22 cellular contexts compared by ENCODE assay signal in the genomic region with DNA sequence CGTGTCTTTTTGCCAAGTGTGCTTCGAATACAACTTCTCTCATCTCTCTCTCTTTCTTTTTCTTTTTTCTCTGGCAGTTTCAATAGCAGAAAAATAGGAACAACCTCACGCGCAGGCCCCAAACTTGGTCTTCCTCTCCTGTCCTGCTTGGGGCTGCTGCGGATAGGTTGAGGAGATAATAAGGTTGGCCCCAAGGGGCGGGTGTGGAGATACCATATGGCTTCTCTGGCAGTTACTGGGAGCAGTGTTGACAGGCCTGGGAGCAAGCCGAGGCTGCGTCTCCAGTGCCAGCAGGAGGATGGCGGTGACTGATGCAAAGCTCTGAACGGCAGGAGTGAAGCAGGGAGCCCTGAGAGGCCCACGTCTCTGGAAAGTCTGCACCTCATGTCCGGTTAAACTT.
DNase-seq lines count a peak whose midpoint lies in the region; ATAC-seq and TF ChIP-seq lines count a peak whose summit lies in the region.
"Had no signal": no experiment of that assay in that cellular context is flagged by ENCODE, and none has a peak within 500 bp of the region (broad histone marks: within the 10 kb centered on the region; RNA-seq: fewer than 3 reads in every experiment).

No MANE protein-coding gene starts in this region.

- H3K9ac ChIP-seq in IMR-90 (ENCODE audit: low read depth, low read length) (no peak overlapping the region), smooth muscle cell (ENCODE audit: low read depth) (no peak overlapping the region)

- no peak overlapping the region for H3K18ac ChIP-seq in IMR-90 (ENCODE audit: low read depth, low read length)

- H3K4me1 Mint-ChIP-seq in glutamatergic neuron (ENCODE audit: low read depth, unreplicated experiment) = peaks cover 13% of the 10 kb centered on the region
- H3K4me1 Mint-ChIP-seq: activated B cell treated with CpG ODN at 0.5 μM for 24 hours had no signal

- TF ChIP-seq RAD21 in IMR-90 (IDR thresholded peaks at IDR 0.05; ENCODE audit: low read length) = no peak

- CTCF ChIA-PET in IMR-90 (lab: Yijun Ruan, JAX) = no interaction called here

- no peak overlapping the region for H3K23ac ChIP-seq in IMR-90 (ENCODE audit: low read depth, low read length)

- H3K4me1 ChIP-seq in IMR-90 (ENCODE audit: control insufficient read depth, insufficient read depth, low read length) (peaks cover 14% of the 10 kb centered on the region), smooth muscle cell (ENCODE audit: low read depth) (peaks cover 18% of the 10 kb centered on the region)
- H3K4me1 ChIP-seq: breast epithelium had no signal

- intact Hi-C loops in IMR-90 (cut with micrococcal nuclease) = no loop called here

- no peak for ATAC-seq in IMR-90 (ENCODE audit: low read depth)
- ATAC-seq in GM21526 (IDR thresholded peaks at IDR 0.05; ENCODE audit: low FRiP score, unreplicated experiment) = no peak
- ATAC-seq: naive thymus-derived CD4-positive, alpha-beta T cell; Panc1; sciatic nerve; T-helper 17 cell had no signal

- H3K4me2 ChIP-seq in IMR-90 (ENCODE audit: low read depth, low read length) (no peak overlapping the region), smooth muscle cell (peak overlapping the region; percentile 71)

- peaks cover 11% of the 10 kb centered on the region for H3K36me3 Mint-ChIP-seq in glutamatergic neuron (ENCODE audit: unreplicated experiment)
- H3K36me3 Mint-ChIP-seq: naive thymus-derived CD4-positive, alpha-beta T cell had no signal

- dilution Hi-C loops in IMR-90 (cut with HindIII; ENCODE audit: low sequenced_read_pairs, unreplicated experiment) = no loop called here

- 0 out of 2 replicates have a peak overlapping the region, but pooled peaks have one; percentile 4 for H4K91ac ChIP-seq in IMR-90 (ENCODE audit: insufficient read depth, low read depth, low read length)

- no TSS peak for BruUV-seq in IMR-90 (replicated peaks; lab: Mats Ljungman, UMichigan)

- H2AK9ac ChIP-seq in IMR-90 (replicated peaks; ENCODE audit: low read depth, low read length, poor library complexity) = no peak overlapping the region

- peak overlapping the region; percentile 42; the same call in 1 of the 2 replicates for H2BK120ac ChIP-seq in IMR-90 (ENCODE audit: low read depth, low read length)

- H3K27me3 Mint-ChIP-seq in glutamatergic neuron (ENCODE audit: unreplicated experiment) = no peaks in the 10 kb centered on the region
- H3K27me3 Mint-ChIP-seq: activated B cell treated with CpG ODN at 0.5 μM for 24 hours had no signal

- no peak overlapping the region; the same call in 1 of the 2 replicates for H3K4ac ChIP-seq in IMR-90 (ENCODE audit: low read depth, low read length)

- H3K27ac ChIP-seq in IMR-90 (ENCODE audit: insufficient read depth, low read length) (no peak overlapping the region), WERI-Rb-1 (no peak overlapping the region), smooth muscle cell (ENCODE audit: low read depth) (peak overlapping the region; percentile 96)
- H3K27ac ChIP-seq: breast epithelium, dorsolateral prefrontal cortex, ovary, tibial artery had no signal

- H3K9me3 Mint-ChIP-seq in glutamatergic neuron (ENCODE audit: unreplicated experiment) = no peaks in the 10 kb centered on the region
- H3K9me3 Mint-ChIP-seq: activated B cell treated with CpG ODN at 0.5 μM for 24 hours had no signal

- TF ChIP-seq CTCF in IMR-90 (conservative IDR thresholded peaks at IDR 0.05; ENCODE audit: low read depth, low read length) = no peak
- no peak for TF ChIP-seq CTCF in WERI-Rb-1 (IDR thresholded peaks at IDR 0.05; ENCODE audit: low read depth, low read length)
- no peak for TF ChIP-seq CTCF in glutamatergic neuron (IDR thresholded peaks at IDR 0.05; ENCODE audit: partially characterized antibody, unreplicated experiment)
- no peak for TF ChIP-seq CTCF in smooth muscle cell (IDR thresholded peaks at IDR 0.05; ENCODE audit: borderline replicate concordance, insufficient read depth, poor library complexity, severe bottlenecking)

- peaks cover 7% of the 10 kb centered on the region for H3K9me1 ChIP-seq in IMR-90 (ENCODE audit: insufficient read depth, low read length)

- peaks cover 46% of the 10 kb centered on the region for H3F3A ChIP-seq in smooth muscle cell (ENCODE audit: low read depth)

- peak overlapping the region; percentile 88 for H3K27ac Mint-ChIP-seq in glutamatergic neuron (ENCODE audit: unreplicated experiment)
- H3K27ac Mint-ChIP-seq: activated B cell treated with CpG ODN at 0.5 μM for 24 hours, T-helper 17 cell had no signal

- H3K4me3 Mint-ChIP-seq in glutamatergic neuron (ENCODE audit: unreplicated experiment) = peak overlapping the region; percentile 10
- H3K4me3 Mint-ChIP-seq: activated B cell treated with CpG ODN at 0.5 μM for 24 hours; naive thymus-derived CD4-positive, alpha-beta T cell; T-helper 17 cell had no signal

- no peak overlapping the region for H3K4me3 ChIP-seq in IMR-90 (ENCODE audit: insufficient read depth, low read depth, low read length)
- H3K4me3 ChIP-seq in WERI-Rb-1 (ENCODE audit: low read depth, low read length) = no peak overlapping the region
- H3K4me3 ChIP-seq in smooth muscle cell = no peak overlapping the region
- H3K4me3 ChIP-seq: breast epithelium, dorsolateral prefrontal cortex, ovary, tibial artery had no signal

- peak overlapping the region; percentile 60; the same call in 1 of the 3 replicates for H2BK15ac ChIP-seq in IMR-90 (ENCODE audit: low read depth, low read length)

- peak overlapping the region; percentile 86 for H2AK5ac ChIP-seq in IMR-90 (ENCODE audit: low read depth, low read length)

- peak overlapping the region; percentile 79 for H2BK20ac ChIP-seq in IMR-90 (ENCODE audit: low read depth, low read length)

- H3K27me3 ChIP-seq in IMR-90 (ENCODE audit: control insufficient read depth, insufficient read depth, low read length) (no peaks in the 10 kb centered on the region), WERI-Rb-1 (ENCODE audit: insufficient read depth, low read depth, severe bottlenecking) (no peaks in the 10 kb centered on the region), smooth muscle cell (ENCODE audit: low read depth) (no peaks in the 10 kb centered on the region)
- H3K27me3 ChIP-seq: breast epithelium, dorsolateral prefrontal cortex, ovary, tibial artery had no signal

- H4K8ac ChIP-seq in IMR-90 (ENCODE audit: low read depth in 2 of 2, low read length in 2 of 2) = peak overlapping the region in 1 of 2 experiments; percentile 33; a peak in 1 of 4 replicates

- H3K14ac ChIP-seq in IMR-90 (replicated peaks; ENCODE audit: low read depth, low read length) = peak overlapping the region; percentile 56; the same call in 1 of the 2 replicates

- H4K5ac ChIP-seq in IMR-90 (ENCODE audit: low read depth, low read length) = no peak overlapping the region

- H2AFZ ChIP-seq in IMR-90 (replicated peaks; ENCODE audit: low read length, poor library complexity) (no peak overlapping the region), smooth muscle cell (ENCODE audit: low read depth) (peak overlapping the region; percentile 67)

- H4K20me1 ChIP-seq in IMR-90 (ENCODE audit: insufficient read depth, low read length) (no peaks in the 10 kb centered on the region), smooth muscle cell (ENCODE audit: low read depth) (no peaks in the 10 kb centered on the region)

- DNase-seq in IMR-90 (no peak), WERI-Rb-1 (peak; percentile 14), glutamatergic neuron (peak; percentile 58), smooth muscle cell (lab: John Stamatoyannopoulos, UW; ENCODE audit: unreplicated experiment) (no peak), 8988T (no peak)
- DNase-seq in stimulated activated naive CD4-positive, alpha-beta T cell (lab: John Stamatoyannopoulos, UW) = no peak
- DNase-seq: activated B cell treated with CpG ODN at 0.5 μM for 24 hours; activated CD4-positive, alpha-beta T cell treated with anti-CD3 and anti-CD28 coated beads, Interleukin-2, amount 50 U/mL, for 48 hours; activated gamma-delta T cell; kidney; naive thymus-derived CD4-positive, alpha-beta T cell; NCI-H1436 treated with DMSO at 0.1 percent for 48 hours; NCI-H2227 treated with DMSO at 0.1 percent for 48 hours; NK-92 treated with Interleukin-12 subunit alpha and Interleukin-12 subunit beta, amount 100 ng/mL, for 24 hours; ovary; T-helper 17 cell; tibial artery had no signal

- WGBS in IMR-90 (ENCODE audit: extremely low coverage in 2 of 2, insufficient read length in 1 of 2), 2 experiments = 57% methylated on average over 4 of the region's 12 CpGs; no CpG with 5 or more reads in 1 of the 2 experiments
- 52% methylated on average over 12 of the region's 12 CpGs for whole genome bisulfite sequencing in smooth muscle cell (ENCODE audit: low lambda C conversion rate)

- H3K56ac ChIP-seq in IMR-90 (ENCODE audit: extremely low read depth, insufficient read depth, low read length) = no peak overlapping the region

- H3K9me3 ChIP-seq in IMR-90 (ENCODE audit: control insufficient read depth, insufficient read depth, low read length) (no peaks in the 10 kb centered on the region), WERI-Rb-1 (ENCODE audit: severe bottlenecking) (no peaks in the 10 kb centered on the region), smooth muscle cell (replicated peaks; ENCODE audit: low read depth) (no peaks in the 10 kb centered on the region)
- H3K9me3 ChIP-seq: breast epithelium, ovary, tibial artery had no signal

- POLR2A ChIA-PET in IMR-90 (lab: Charles Lee; ENCODE audit: unreplicated experiment) = no interaction called here

- no peaks in the 10 kb centered on the region for H3K79me2 ChIP-seq in smooth muscle cell (ENCODE audit: low read depth)

- H3K36me3 ChIP-seq in IMR-90 (ENCODE audit: control insufficient read depth, insufficient read depth, low read length) (no peaks in the 10 kb centered on the region), WERI-Rb-1 (no peaks in the 10 kb centered on the region), smooth muscle cell (ENCODE audit: low read depth) (no peaks in the 10 kb centered on the region)
- H3K36me3 ChIP-seq: breast epithelium, ovary, tibial artery had no signal

- no peaks in the 10 kb centered on the region; a peak in 1 of 4 replicates for H3K79me1 ChIP-seq in IMR-90 (ENCODE audit: low read depth in 1 of 2, low read length in 2 of 2)

- H2BK5ac ChIP-seq in IMR-90 (ENCODE audit: low read depth, low read length, poor library complexity, severe bottlenecking) = no peak overlapping the region

- TF ChIP-seq POLR2A in IMR-90 (IDR thresholded peaks at IDR 0.05; ENCODE audit: low read depth, low read length) = no peak

- in situ Hi-C loops in IMR-90 (cut with MboI; ENCODE audit: low sequenced_read_pairs) = no loop called here

TF ChIP-seq in IMR-90, 13 proteins besides CTCF, POLR2A, EP300 and RAD21 (continues in another document):
- TF ChIP-seq BHLHE40 (IDR thresholded peaks at IDR 0.05; ENCODE audit: low read depth, low read length) (no peak), CEBPB (IDR thresholded peaks at IDR 0.05; ENCODE audit: low read depth, low read length) (no peak), RFX5 (IDR thresholded peaks at IDR 0.05; ENCODE audit: low read depth, low read length) (no peak), MAFK (IDR thresholded peaks at IDR 0.05; ENCODE audit: low read depth, low read length) (no peak), MXI1 (IDR thresholded peaks at IDR 0.05; ENCODE audit: borderline replicate concordance, low read depth, low read length) (no peak), CHD1 (IDR thresholded peaks at IDR 0.05; ENCODE audit: low read depth, low read length) (no peak), MAZ (IDR thresholded peaks at IDR 0.05; ENCODE audit: borderline replicate concordance, low read depth, low read length) (no peak)

Comparison
In these comparisons a context has a peak if more than half of its experiments do, and no peak if none do; other contexts are left out.
1. DNase-seq: peak in WERI-Rb-1 (single experiment) and glutamatergic neuron (single experiment); none in IMR-90 (single experiment), smooth muscle cell (single experiment), 8988T (single experiment) and stimulated activated naive CD4-positive, alpha-beta T cell (0 of 6).